8 cellular contexts compared by ENCODE assay signal in the genomic region with DNA sequence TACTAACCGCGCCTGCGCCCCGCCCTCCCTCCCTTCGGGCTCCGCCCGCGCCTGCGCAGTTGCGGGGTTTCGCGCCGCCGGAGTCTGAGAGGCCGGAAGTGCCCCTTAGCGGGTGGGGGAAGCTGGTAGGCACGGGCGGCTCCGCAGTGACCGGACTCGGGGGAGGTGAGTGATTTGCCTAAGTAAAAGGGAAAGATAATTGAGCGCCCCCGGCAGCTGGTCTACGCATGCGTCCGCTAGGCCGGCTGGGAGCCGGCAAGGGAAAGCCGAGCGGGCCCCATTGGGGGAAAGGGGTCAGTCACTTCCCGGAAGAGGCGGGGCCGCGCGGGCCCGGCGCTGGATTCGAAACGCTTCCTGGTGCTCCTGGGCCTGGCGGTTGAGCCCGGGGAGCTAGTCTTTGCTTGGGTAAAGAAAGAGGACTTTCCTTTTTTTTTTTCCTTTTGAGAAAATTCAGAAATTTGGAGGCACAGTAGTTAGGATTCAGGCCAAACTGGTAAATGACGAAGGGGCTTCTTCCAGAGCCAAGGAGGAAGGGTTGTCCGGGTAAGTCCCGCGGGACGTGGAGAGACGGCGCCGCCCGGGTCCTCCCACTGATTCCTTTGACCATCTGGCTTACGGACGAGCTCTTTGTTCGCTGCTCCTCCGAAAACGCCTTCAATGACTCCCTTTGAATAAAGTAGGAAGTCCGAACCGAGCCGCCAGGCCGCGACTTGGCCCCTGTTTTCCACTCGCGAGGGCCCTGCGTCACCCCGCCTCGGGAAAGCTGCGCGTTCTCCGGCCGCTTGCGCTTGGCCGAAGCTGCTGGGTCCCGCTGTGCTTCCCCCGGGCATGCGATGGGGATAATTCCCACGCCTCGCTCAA. TPM values are rescaled to one million over a fixed set of nuclear protein-coding genes. Genes with fewer than 3 reads are reported as not detected.
DNase-seq lines count a peak whose midpoint lies in the region; ATAC-seq lines count a peak whose summit lies in the region.

A gene with protein sequence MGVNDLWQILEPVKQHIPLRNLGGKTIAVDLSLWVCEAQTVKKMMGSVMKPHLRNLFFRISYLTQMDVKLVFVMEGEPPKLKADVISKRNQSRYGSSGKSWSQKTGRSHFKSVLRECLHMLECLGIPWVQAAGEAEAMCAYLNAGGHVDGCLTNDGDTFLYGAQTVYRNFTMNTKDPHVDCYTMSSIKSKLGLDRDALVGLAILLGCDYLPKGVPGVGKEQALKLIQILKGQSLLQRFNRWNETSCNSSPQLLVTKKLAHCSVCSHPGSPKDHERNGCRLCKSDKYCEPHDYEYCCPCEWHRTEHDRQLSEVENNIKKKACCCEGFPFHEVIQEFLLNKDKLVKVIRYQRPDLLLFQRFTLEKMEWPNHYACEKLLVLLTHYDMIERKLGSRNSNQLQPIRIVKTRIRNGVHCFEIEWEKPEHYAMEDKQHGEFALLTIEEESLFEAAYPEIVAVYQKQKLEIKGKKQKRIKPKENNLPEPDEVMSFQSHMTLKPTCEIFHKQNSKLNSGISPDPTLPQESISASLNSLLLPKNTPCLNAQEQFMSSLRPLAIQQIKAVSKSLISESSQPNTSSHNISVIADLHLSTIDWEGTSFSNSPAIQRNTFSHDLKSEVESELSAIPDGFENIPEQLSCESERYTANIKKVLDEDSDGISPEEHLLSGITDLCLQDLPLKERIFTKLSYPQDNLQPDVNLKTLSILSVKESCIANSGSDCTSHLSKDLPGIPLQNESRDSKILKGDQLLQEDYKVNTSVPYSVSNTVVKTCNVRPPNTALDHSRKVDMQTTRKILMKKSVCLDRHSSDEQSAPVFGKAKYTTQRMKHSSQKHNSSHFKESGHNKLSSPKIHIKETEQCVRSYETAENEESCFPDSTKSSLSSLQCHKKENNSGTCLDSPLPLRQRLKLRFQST (plus strand): TSS at position 336 of the 861 bp plus-strand sequence. CDS start 5,806 bp downstream, outside the sequence.
A gene with protein sequence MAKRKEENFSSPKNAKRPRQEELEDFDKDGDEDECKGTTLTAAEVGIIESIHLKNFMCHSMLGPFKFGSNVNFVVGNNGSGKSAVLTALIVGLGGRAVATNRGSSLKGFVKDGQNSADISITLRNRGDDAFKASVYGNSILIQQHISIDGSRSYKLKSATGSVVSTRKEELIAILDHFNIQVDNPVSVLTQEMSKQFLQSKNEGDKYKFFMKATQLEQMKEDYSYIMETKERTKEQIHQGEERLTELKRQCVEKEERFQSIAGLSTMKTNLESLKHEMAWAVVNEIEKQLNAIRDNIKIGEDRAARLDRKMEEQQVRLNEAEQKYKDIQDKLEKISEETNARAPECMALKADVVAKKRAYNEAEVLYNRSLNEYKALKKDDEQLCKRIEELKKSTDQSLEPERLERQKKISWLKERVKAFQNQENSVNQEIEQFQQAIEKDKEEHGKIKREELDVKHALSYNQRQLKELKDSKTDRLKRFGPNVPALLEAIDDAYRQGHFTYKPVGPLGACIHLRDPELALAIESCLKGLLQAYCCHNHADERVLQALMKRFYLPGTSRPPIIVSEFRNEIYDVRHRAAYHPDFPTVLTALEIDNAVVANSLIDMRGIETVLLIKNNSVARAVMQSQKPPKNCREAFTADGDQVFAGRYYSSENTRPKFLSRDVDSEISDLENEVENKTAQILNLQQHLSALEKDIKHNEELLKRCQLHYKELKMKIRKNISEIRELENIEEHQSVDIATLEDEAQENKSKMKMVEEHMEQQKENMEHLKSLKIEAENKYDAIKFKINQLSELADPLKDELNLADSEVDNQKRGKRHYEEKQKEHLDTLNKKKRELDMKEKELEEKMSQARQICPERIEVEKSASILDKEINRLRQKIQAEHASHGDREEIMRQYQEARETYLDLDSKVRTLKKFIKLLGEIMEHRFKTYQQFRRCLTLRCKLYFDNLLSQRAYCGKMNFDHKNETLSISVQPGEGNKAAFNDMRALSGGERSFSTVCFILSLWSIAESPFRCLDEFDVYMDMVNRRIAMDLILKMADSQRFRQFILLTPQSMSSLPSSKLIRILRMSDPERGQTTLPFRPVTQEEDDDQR (minus strand): TSS at position 8 of the 861 bp plus-strand sequence. CDS start 7,864 bp downstream, outside the sequence.

- DNase-seq in CD1c-positive myeloid dendritic cell (ENCODE audit: extremely low spot score) (peak; percentile 95), NCI-H748 treated with DMSO at 0.1 percent for 48 hours (lab: John Stamatoyannopoulos, UW) (peak; percentile 84), dedifferentiated amniotic fluid mesenchymal stem cell (ENCODE audit: extremely low spot score) (peak; percentile 76), left lobe of liver (ENCODE audit: low spot score) (peak; percentile 92)
- peak; percentile 88 to 89 for DNase-seq in activated CD4-positive, alpha-beta T cell treated with anti-CD3 and anti-CD28 coated beads, Interleukin-2, amount 50 U/mL, for 24 hours (ENCODE audit: low read depth in 1 of 2, low spot score in 1 of 2)
- peak; percentile 90 to 91 for DNase-seq in stimulated activated CD4-positive, alpha-beta T cell treated with anti-CD3 and anti-CD28 coated beads, Interleukin-2, amount 100 ng/mL, for 24 hours

- ATAC-seq in GM19397 (IDR thresholded peaks at IDR 0.05; ENCODE audit: unreplicated experiment) (peak; percentile 76), HG03565 (IDR thresholded peaks at IDR 0.05; ENCODE audit: unreplicated experiment) (peak; percentile 61), left lobe of liver (peak; percentile 86)

RNA-seq across cellular contexts. Expression of the first gene that starts in this region (rescaled TPM):
- 5.8 TPM for total RNA-seq in left lobe of liver

RNA-seq across cellular contexts. Expression of the second gene that starts in this region (rescaled TPM):
- total RNA-seq in left lobe of liver, result 8.5 TPM

Comparison
In these comparisons a context has a peak if more than half of its experiments do, and no peak if none do; other contexts are left out.
1. Peak in every context shown above with its lines: DNase-seq and ATAC-seq.